Comparison of ENCODE assay signal across 21 cellular contexts in the genomic region with DNA sequence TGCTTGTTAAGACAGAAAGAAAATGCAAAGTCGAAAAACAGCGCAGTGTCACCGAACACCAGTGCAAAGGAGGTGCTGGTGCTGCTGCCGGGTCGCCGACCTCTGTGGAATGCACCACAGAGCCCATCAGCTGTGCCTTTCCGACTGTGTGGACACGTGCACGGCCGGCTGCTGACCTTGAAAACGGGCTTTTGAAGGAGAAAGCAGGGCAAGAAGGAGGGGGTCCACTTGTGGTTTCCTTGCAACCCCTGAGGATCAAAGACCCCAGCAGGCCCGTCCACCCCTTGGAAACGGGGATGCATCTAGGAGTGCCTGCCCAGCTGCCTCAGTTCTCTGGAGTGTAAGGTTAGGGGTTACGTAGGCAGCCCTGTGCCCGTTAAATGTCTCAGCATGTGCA. TPM values are rescaled to one million over a fixed set of nuclear protein-coding genes. Genes with fewer than 3 reads are reported as not detected.
"Had no signal": no experiment of that assay in that cellular context is flagged by ENCODE, and none has a peak within 500 bp of the region (broad histone marks: within the 10 kb centered on the region; RNA-seq: fewer than 3 reads in every experiment).

No MANE protein-coding gene starts in this region.

- H3K4me3 Mint-ChIP-seq: activated CD4-positive, alpha-beta memory T cell treated with anti-CD3 and anti-CD28 coated beads for 36 hours; activated naive CD4-positive, alpha-beta T cell treated with anti-CD3 and anti-CD28 coated beads for 36 hours; activated T-cell treated with anti-CD3 and anti-CD28 coated beads, Interleukin-2, amount 50 U/mL, for 72 hours; dendritic cell treated with granulocyte-macrophage colony-stimulating factor and Interleukin-4, amounts not matched to agents 40 ng/mL and 50 ng/mL, for 4 days; nephron; stimulated activated naive CD8-positive, alpha-beta T cell treated with anti-CD3 and anti-CD28 coated beads, Interleukin-15, Interleukin-2, amounts not matched to agents 100 ng/mL and 50 ng/mL, for 24 hours; T-helper 17 cell had no signal

- H3K4me3 ChIP-seq: tibial nerve, uterus had no signal

- H3K27ac Mint-ChIP-seq: activated CD4-positive, alpha-beta memory T cell treated with anti-CD3 and anti-CD28 coated beads for 36 hours; activated naive CD4-positive, alpha-beta T cell treated with anti-CD3 and anti-CD28 coated beads for 36 hours; activated T-cell treated with anti-CD3 and anti-CD28 coated beads, Interleukin-2, amount 50 U/mL, for 72 hours; dendritic cell treated with granulocyte-macrophage colony-stimulating factor and Interleukin-4, amounts not matched to agents 40 ng/mL and 50 ng/mL, for 4 days; nephron; stimulated activated naive CD8-positive, alpha-beta T cell treated with anti-CD3 and anti-CD28 coated beads, Interleukin-15, Interleukin-2, amounts not matched to agents 100 ng/mL and 50 ng/mL, for 24 hours; T-helper 17 cell had no signal

- H3K36me3 Mint-ChIP-seq: activated CD4-positive, alpha-beta memory T cell treated with anti-CD3 and anti-CD28 coated beads for 36 hours had no signal

- ATAC-seq: activated T-cell treated with anti-CD3 and anti-CD28 coated beads, Interleukin-2, amount 50 U/mL, for 72 hours; foreskin keratinocyte; left cardiac atrium; T-helper 17 cell had no signal

- H3K36me3 ChIP-seq: tibial nerve, uterus had no signal

- DNase-seq: activated CD4-positive, alpha-beta memory T cell treated with anti-CD3 and anti-CD28 coated beads for 36 hours; activated CD4-positive, alpha-beta T cell treated with anti-CD3 and anti-CD28 coated beads for 48 hours; activated CD4-positive, CD25-positive, alpha-beta regulatory T cell; activated effector memory CD4-positive, alpha-beta T cell treated with Interleukin-2 at 50 U/mL for 16 hours; activated naive CD4-positive, alpha-beta T cell treated with anti-CD3 and anti-CD28 coated beads for 36 hours; activated T-cell treated with anti-CD3 and anti-CD28 coated beads, Interleukin-2, amount 50 U/mL, for 72 hours; effector memory CD4-positive, alpha-beta T cell; foreskin keratinocyte; hypothalamus; left cardiac atrium; mammary epithelial cell; midbrain; stimulated activated CD4-positive, alpha-beta T cell treated with anti-CD3 and anti-CD28 coated beads, Interleukin-12 subunit alpha, Interleukin-12 subunit beta, amount 100 ng/mL, for 4 hours; stimulated activated CD4-positive, alpha-beta T cell treated with anti-CD3 and anti-CD28 coated beads, Interleukin-4, amount 100 ng/mL, for 4 hours; substantia nigra; T-helper 17 cell had no signal

- H3K27me3 ChIP-seq: uterus had no signal

- H3K27ac ChIP-seq: foreskin keratinocyte, tibial nerve, uterus had no signal

- H3K9me3 ChIP-seq: tibial nerve, uterus had no signal

- H3K9me3 Mint-ChIP-seq: activated CD4-positive, alpha-beta memory T cell treated with anti-CD3 and anti-CD28 coated beads for 36 hours; activated naive CD4-positive, alpha-beta T cell treated with anti-CD3 and anti-CD28 coated beads for 36 hours; activated T-cell treated with anti-CD3 and anti-CD28 coated beads, Interleukin-2, amount 50 U/mL, for 72 hours; dendritic cell treated with granulocyte-macrophage colony-stimulating factor and Interleukin-4, amounts not matched to agents 40 ng/mL and 50 ng/mL, for 4 days; nephron; stimulated activated naive CD8-positive, alpha-beta T cell treated with anti-CD3 and anti-CD28 coated beads, Interleukin-15, Interleukin-2, amounts not matched to agents 100 ng/mL and 50 ng/mL, for 24 hours had no signal

- H3K4me1 ChIP-seq: foreskin keratinocyte, uterus had no signal

RNA-seq across cellular contexts. Expression of a gene that starts 6.2 kb away (rescaled TPM):
- total RNA-seq: activated CD4-positive, alpha-beta memory T cell treated with anti-CD3 and anti-CD28 coated beads for 36 hours; activated naive CD4-positive, alpha-beta T cell treated with anti-CD3 and anti-CD28 coated beads for 36 hours; T-helper 17 cell had no signal
